ENCODE assay signal across 10 cellular contexts in the genomic region with DNA sequence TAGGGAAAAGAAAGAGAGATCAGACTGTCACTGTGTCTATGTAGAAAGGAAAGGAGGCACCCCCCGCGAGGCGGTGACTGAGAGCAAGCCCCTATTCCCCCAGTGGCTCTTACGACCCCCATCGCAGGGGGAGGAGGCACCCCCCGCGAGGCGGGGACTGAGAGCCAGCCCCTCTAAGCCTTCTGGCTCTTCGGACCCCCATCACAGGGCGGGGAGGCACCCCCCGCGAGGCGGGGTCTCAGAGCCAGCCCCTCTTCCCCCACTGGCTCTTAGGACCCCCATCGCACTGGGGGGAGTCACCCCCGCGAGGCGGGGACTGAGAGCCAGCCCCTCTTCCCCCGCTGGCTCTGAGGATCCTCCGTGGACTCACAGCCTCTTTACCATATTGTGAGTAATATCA. TPM values are rescaled to one million over a fixed set of nuclear protein-coding genes. Genes with fewer than 3 reads are reported as not detected.
"Had no signal": no experiment of that assay in that cellular context is flagged by ENCODE, and none has a peak within 500 bp of the region (broad histone marks: within the 10 kb centered on the region; RNA-seq: fewer than 3 reads in every experiment).

No MANE protein-coding gene starts in this region.

RNA-seq across cellular contexts. Expression of a gene that starts 23.9 kb away (rescaled TPM):
- total RNA-seq: naive thymus-derived CD8-positive, alpha-beta T cell; natural killer cell treated with Interleukin-12 subunit alpha and Interleukin-12 subunit beta and Interleukin-15 and Interleukin-18, amount 100 ng/mL, for 72 hours; osteocyte; posterior vena cava; right atrium auricular region; sciatic nerve; testis; transverse colon; urinary bladder had no signal
- polyA plus RNA-seq: naive thymus-derived CD8-positive, alpha-beta T cell; smooth muscle cell; urinary bladder had no signal
